ENCODE assay signal across 25 cellular contexts in the genomic region with DNA sequence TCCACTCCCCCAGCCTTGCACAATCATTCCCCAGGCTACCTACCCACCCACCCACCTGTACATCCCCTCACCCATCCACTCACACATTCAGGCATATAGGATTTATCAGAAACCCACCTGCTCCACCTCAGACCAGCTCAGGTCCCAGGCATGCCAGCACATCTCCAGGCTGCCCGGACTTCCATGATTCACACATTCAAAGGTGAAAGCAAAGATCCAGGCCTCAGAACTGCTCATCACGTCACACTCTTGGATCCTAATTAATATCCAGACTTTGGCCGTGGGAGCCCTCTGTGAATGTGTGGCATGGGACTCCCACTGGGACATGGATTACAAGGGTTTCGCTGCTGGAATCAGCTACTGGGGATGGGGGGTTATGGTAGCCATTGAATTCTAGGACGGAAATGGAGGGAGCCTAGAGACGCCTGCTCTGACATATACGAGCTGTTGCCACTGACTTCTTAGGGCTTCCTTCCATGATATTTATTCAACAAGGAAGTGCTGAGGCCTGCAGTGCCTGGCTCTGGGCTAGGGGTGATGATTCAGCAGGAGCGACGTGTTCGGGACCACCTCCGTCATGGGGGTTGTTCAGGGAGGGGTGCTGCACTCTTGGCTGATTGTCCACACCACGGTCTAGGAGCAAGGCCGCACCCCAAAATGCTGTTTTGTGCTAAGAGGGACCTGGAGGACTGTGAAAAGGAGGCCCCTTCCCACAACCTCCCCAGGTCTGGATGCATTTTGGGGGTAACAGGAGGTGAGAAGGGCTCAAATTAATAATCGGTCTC. TPM values are rescaled to one million over a fixed set of nuclear protein-coding genes. Genes with fewer than 3 reads are reported as not detected.
"Had no signal": no experiment of that assay in that cellular context is flagged by ENCODE, and none has a peak within 500 bp of the region (broad histone marks: within the 10 kb centered on the region; RNA-seq: fewer than 3 reads in every experiment).

No MANE protein-coding gene starts in this region.

- H2AFZ ChIP-seq: hepatocyte had no signal

- H3K36me3 ChIP-seq: gastrocnemius medialis, stomach, transverse colon had no signal

- DNase-seq: activated CD4-positive, alpha-beta T cell treated with anti-CD3 and anti-CD28 coated beads for 36 hours; activated CD4-positive, CD25-positive, alpha-beta regulatory T cell; activated CD8-positive, alpha-beta memory T cell treated with anti-CD3 and anti-CD28 coated beads, Interleukin-2, amount 10 ng/mL, durations not matched to agents 7 days and 5 days; activated CD8-positive, alpha-beta T cell treated with anti-CD3 and anti-CD28 coated beads, Interleukin-2, amount 10 ng/mL, durations not matched to agents 7 days and 5 days; activated naive CD4-positive, alpha-beta T cell; activated T-cell treated with anti-CD3 and anti-CD28 coated beads, Interleukin-2, amount 50 U/mL, for 48 hours; cerebellar nuclear complex; cortex of kidney; effector memory CD8-positive, alpha-beta T cell; erythroblast; gastrocnemius medialis; islet precursor cell; left colon; naive B cell; stimulated activated CD4-positive, alpha-beta T cell treated with anti-CD3 and anti-CD28 coated beads, Interleukin-4, amount 100 ng/mL, for 24 hours; stomach; transverse colon had no signal

- H3K4me1 Mint-ChIP-seq: activated CD4-positive, alpha-beta T cell treated with anti-CD3 and anti-CD28 coated beads for 36 hours; activated CD8-positive, alpha-beta memory T cell treated with anti-CD3 and anti-CD28 coated beads, Interleukin-2, amount 10 ng/mL, durations not matched to agents 7 days and 5 days; naive B cell had no signal

- H3K27me3 Mint-ChIP-seq: activated CD8-positive, alpha-beta memory T cell treated with anti-CD3 and anti-CD28 coated beads, Interleukin-2, amount 10 ng/mL, durations not matched to agents 7 days and 5 days had no signal

- ATAC-seq: activated CD4-positive, alpha-beta T cell treated with anti-CD3 and anti-CD28 coated beads for 36 hours; activated CD8-positive, alpha-beta memory T cell treated with anti-CD3 and anti-CD28 coated beads, Interleukin-2, amount 10 ng/mL, durations not matched to agents 7 days and 5 days; activated naive CD4-positive, alpha-beta T cell treated with anti-CD3 and anti-CD28 coated beads, Interleukin-2, amount 50 U/mL, for 72 hours; effector memory CD8-positive, alpha-beta T cell; gastrocnemius medialis; left colon; sciatic nerve had no signal

- H3K9me3 ChIP-seq: gastrocnemius medialis, stomach, transverse colon had no signal

- H3K27ac Mint-ChIP-seq: activated CD4-positive, alpha-beta T cell treated with anti-CD3 and anti-CD28 coated beads for 36 hours; activated CD8-positive, alpha-beta memory T cell treated with anti-CD3 and anti-CD28 coated beads, Interleukin-2, amount 10 ng/mL, durations not matched to agents 7 days and 5 days; activated CD8-positive, alpha-beta T cell treated with anti-CD3 and anti-CD28 coated beads, Interleukin-2, amount 10 ng/mL, durations not matched to agents 7 days and 5 days; activated naive CD4-positive, alpha-beta T cell treated with anti-CD3 and anti-CD28 coated beads, Interleukin-2, amount 50 U/mL, for 72 hours; activated T-helper 2 cell treated with anti-CD3 and anti-CD28 coated beads, Interferon-gamma antibody, Interleukin-2, Interleukin-4, amounts not matched to agents 10 μg/mL and 5 μg/mL and 100 μg/mL, durations not matched to agents 14 hours and 24 hours and 36 hours; mesothelial cell of epicardium; stimulated activated memory B cell treated with anti-CD40 and anti-IgM and Interleukin-4, amounts not matched to agents 10 μg/mL and 1 μg/mL and 100 μg/mL, for 72 hours had no signal

- H3K4me1 ChIP-seq: gastrocnemius medialis, stomach, transverse colon had no signal

- H3K4me2 ChIP-seq: hepatocyte had no signal

- H3K36me3 Mint-ChIP-seq: activated CD8-positive, alpha-beta memory T cell treated with anti-CD3 and anti-CD28 coated beads, Interleukin-2, amount 10 ng/mL, durations not matched to agents 7 days and 5 days; activated naive CD4-positive, alpha-beta T cell treated with anti-CD3 and anti-CD28 coated beads, Interleukin-2, amount 50 U/mL, for 72 hours; mesothelial cell of epicardium; naive B cell; stimulated activated memory B cell treated with anti-CD40 and anti-IgM and Interleukin-4, amounts not matched to agents 10 μg/mL and 1 μg/mL and 100 μg/mL, for 72 hours had no signal

- H3K27ac ChIP-seq: gastrocnemius medialis, hepatocyte, skin epidermis, stomach, transverse colon had no signal

- H3K9me3 Mint-ChIP-seq: activated naive CD4-positive, alpha-beta T cell treated with anti-CD3 and anti-CD28 coated beads, Interleukin-2, amount 50 U/mL, for 72 hours; activated T-helper 2 cell treated with anti-CD3 and anti-CD28 coated beads, Interferon-gamma antibody, Interleukin-2, Interleukin-4, amounts not matched to agents 10 μg/mL and 5 μg/mL and 100 μg/mL, durations not matched to agents 14 hours and 24 hours and 36 hours; effector memory CD8-positive, alpha-beta T cell; mesothelial cell of epicardium; naive B cell; stimulated activated memory B cell treated with anti-CD40 and anti-IgM and Interleukin-4, amounts not matched to agents 10 μg/mL and 1 μg/mL and 100 μg/mL, for 72 hours had no signal

- H3K4me3 Mint-ChIP-seq: activated CD4-positive, alpha-beta T cell treated with anti-CD3 and anti-CD28 coated beads for 36 hours; activated CD8-positive, alpha-beta memory T cell treated with anti-CD3 and anti-CD28 coated beads, Interleukin-2, amount 10 ng/mL, durations not matched to agents 7 days and 5 days; activated CD8-positive, alpha-beta T cell treated with anti-CD3 and anti-CD28 coated beads, Interleukin-2, amount 10 ng/mL, durations not matched to agents 7 days and 5 days; effector memory CD8-positive, alpha-beta T cell; mesothelial cell of epicardium; naive B cell; stimulated activated memory B cell treated with anti-CD40 and anti-IgM and Interleukin-4, amounts not matched to agents 10 μg/mL and 1 μg/mL and 100 μg/mL, for 72 hours had no signal

- H3K4me3 ChIP-seq: gastrocnemius medialis, hepatocyte, skin epidermis, stomach, transverse colon had no signal

RNA-seq across cellular contexts. Expression of gene ADRA2C, which starts 56.9 kb away (rescaled TPM):
- total RNA-seq: activated CD4-positive, alpha-beta T cell treated with anti-CD3 and anti-CD28 coated beads for 36 hours; activated CD8-positive, alpha-beta memory T cell treated with anti-CD3 and anti-CD28 coated beads, Interleukin-2, amount 10 ng/mL, durations not matched to agents 7 days and 5 days; activated CD8-positive, alpha-beta T cell treated with anti-CD3 and anti-CD28 coated beads, Interleukin-2, amount 10 ng/mL, durations not matched to agents 7 days and 5 days; activated T-helper 2 cell treated with anti-CD3 and anti-CD28 coated beads, Interferon-gamma antibody, Interleukin-2, Interleukin-4, amounts not matched to agents 10 μg/mL and 5 μg/mL and 100 μg/mL, durations not matched to agents 14 hours and 24 hours and 36 hours; T-helper 1 cell treated with Interleukin-12 subunit alpha and Interleukin-12 subunit beta and Interleukin-4 antibody, amounts not matched to agents 30 ng/mL and 1 ng/mL, for 36 hours had no signal
